Comparison of ENCODE assay signal across 7 cellular contexts in genomic region chr16:85752511-85753420, GRCh38. TPM values are rescaled to one million over a fixed set of nuclear protein-coding genes. Genes with fewer than 3 reads are reported as not detected.
DNase-seq lines count a peak whose midpoint lies in the region; ATAC-seq and TF ChIP-seq lines count a peak whose summit lies in the region.

No MANE protein-coding gene starts in this region.

- H3K9me3 ChIP-seq in OCI-LY1 (ENCODE audit: low read length) = no peaks in the 10 kb centered on the region

- 0 out of 2 replicates have a peak, but pooled peaks cover under 1% of the 10 kb centered on the region for H3F3A ChIP-seq in OCI-LY1 (ENCODE audit: insufficient read depth, low read length)

- H3K4me1 ChIP-seq in OCI-LY1 (ENCODE audit: insufficient read depth, low read length, severe bottlenecking) (peaks cover 73% of the 10 kb centered on the region), foreskin keratinocyte (peaks cover 40% of the 10 kb centered on the region)

- peak overlapping the region; percentile 16 for H3K4me3 Mint-ChIP-seq in stimulated activated memory B cell treated with anti-CD40 and anti-IgM and Interleukin-4, amounts not matched to agents 10 μg/mL and 1 μg/mL and 100 μg/mL, for 72 hours

- H3K36me3 Mint-ChIP-seq in stimulated activated memory B cell treated with anti-CD40 and anti-IgM and Interleukin-4, amounts not matched to agents 10 μg/mL and 1 μg/mL and 100 μg/mL, for 72 hours = no peaks in the 10 kb centered on the region

- ATAC-seq in foreskin keratinocyte (peak; percentile 36), HG03097 (IDR thresholded peaks at IDR 0.05; ENCODE audit: low FRiP score, unreplicated experiment) (no peak)
- no peak for ATAC-seq in stimulated activated memory B cell treated with anti-CD40 and anti-IgM and Interleukin-4, amounts not matched to agents 10 μg/mL and 1 μg/mL and 100 μg/mL, for 72 hours

- H3K4me1 Mint-ChIP-seq in stimulated activated memory B cell treated with anti-CD40 and anti-IgM and Interleukin-4, amounts not matched to agents 10 μg/mL and 1 μg/mL and 100 μg/mL, for 72 hours = peaks cover 86% of the 10 kb centered on the region

- no peaks in the 10 kb centered on the region for H3K27me3 Mint-ChIP-seq in stimulated activated memory B cell treated with anti-CD40 and anti-IgM and Interleukin-4, amounts not matched to agents 10 μg/mL and 1 μg/mL and 100 μg/mL, for 72 hours

- no peaks in the 10 kb centered on the region for H3K36me3 ChIP-seq in H7 (replicated peaks; ENCODE audit: control insufficient read depth, insufficient read depth, low read length)
- H3K36me3 ChIP-seq in OCI-LY1 (ENCODE audit: insufficient read depth, low read length) = no peaks in the 10 kb centered on the region

- no peaks in the 10 kb centered on the region for H4K20me1 ChIP-seq in OCI-LY1 (ENCODE audit: insufficient read depth, low read length)

- peaks cover 20% of the 10 kb centered on the region for H3K27me3 ChIP-seq in H7 (ENCODE audit: control insufficient read depth, insufficient read depth, low read length)
- H3K27me3 ChIP-seq in OCI-LY1 (ENCODE audit: insufficient read depth, low read length) = peaks cover 9% of the 10 kb centered on the region; the same call in 1 of the 2 replicates
- no peaks in the 10 kb centered on the region for H3K27me3 ChIP-seq in foreskin keratinocyte

- H3K27ac Mint-ChIP-seq in stimulated activated memory B cell treated with anti-CD40 and anti-IgM and Interleukin-4, amounts not matched to agents 10 μg/mL and 1 μg/mL and 100 μg/mL, for 72 hours = peak overlapping the region; percentile 94

- DNase-seq in H7 (peak; percentile 86), foreskin keratinocyte (peak in 1 of 2 donors; percentile 72), epidermal melanocyte (ENCODE audit: insufficient read length, low spot score) (no peak)
- DNase-seq in stimulated activated CD4-positive, alpha-beta T cell treated with anti-CD3 and anti-CD28 coated beads, Interleukin-2, amount 100 ng/mL, for 48 hours = no peak

- H3K79me2 ChIP-seq in OCI-LY1 (ENCODE audit: insufficient read depth, low read length) = no peaks in the 10 kb centered on the region

- H3K4me3 ChIP-seq in H7 (ENCODE audit: insufficient read depth, low read depth, low read length) (no peak overlapping the region), OCI-LY1 (ENCODE audit: low read depth, low read length, poor library complexity, severe bottlenecking) (no peak overlapping the region)

- H3K4me2 ChIP-seq in OCI-LY1 (ENCODE audit: low read length) = peak overlapping the region; percentile 18

- no peaks in the 10 kb centered on the region for H3K9me3 Mint-ChIP-seq in stimulated activated memory B cell treated with anti-CD40 and anti-IgM and Interleukin-4, amounts not matched to agents 10 μg/mL and 1 μg/mL and 100 μg/mL, for 72 hours

- H3K27ac ChIP-seq in OCI-LY1 (ENCODE audit: low read depth, low read length, poor library complexity, severe bottlenecking) (peak overlapping the region; percentile 35), foreskin keratinocyte (no peak overlapping the region)

- H3K9me2 ChIP-seq in OCI-LY1 (ENCODE audit: low read depth, low read length) = no peaks in the 10 kb centered on the region

- TF ChIP-seq CTCF in OCI-LY1 (IDR thresholded peaks at IDR 0.05; ENCODE audit: low read length) (peak; percentile 40; the same call in 1 of the 2 replicates), foreskin keratinocyte (conservative IDR thresholded peaks at IDR 0.05) (peak; percentile 58)

- no peak overlapping the region for H2AFZ ChIP-seq in OCI-LY1 (ENCODE audit: low read length)

- H3K9ac ChIP-seq in OCI-LY1 (ENCODE audit: low read length) = no peak overlapping the region

RNA-seq across cellular contexts. Expression of gene C16orf74, which starts 1.9 kb away (rescaled TPM):
- 4.1 and 7.2 TPM in 2 replicates for total RNA-seq in H7 (2014; rRNA removed; shearing (Covaris generic))
- 91.8 and 94.7 TPM in 2 replicates for total RNA-seq in foreskin keratinocyte
- 145 and 164 TPM in 2 replicates for polyA plus RNA-seq in foreskin keratinocyte

RNA-seq across cellular contexts. Expression of gene EMC8, which starts 46.6 kb away (rescaled TPM):
- total RNA-seq in H7 (2014; rRNA removed; shearing (Covaris generic)) = 93.3 and 101 TPM in 2 replicates
- 41.7 and 42.9 TPM in 2 replicates for total RNA-seq in foreskin keratinocyte
- 45.3 and 46.4 TPM in 2 replicates for polyA plus RNA-seq in foreskin keratinocyte

RNA-seq across cellular contexts. Expression of gene COX4I1, which starts 46.7 kb away (rescaled TPM):
- total RNA-seq in H7 (2014; rRNA removed; shearing (Covaris generic)) = 638 and 696 TPM in 2 replicates
- 545 and 564 TPM in 2 replicates for total RNA-seq in foreskin keratinocyte
- 864 and 916 TPM in 2 replicates for polyA plus RNA-seq in foreskin keratinocyte

Comparison
In these comparisons a context has a peak if more than half of its experiments do, and no peak if none do; other contexts are left out.
1. RNA of gene C16orf74, which starts 1.9 kb away (total RNA-seq): 91.8 to 94.7 TPM in foreskin keratinocyte; 4.1 to 7.2 TPM in H7; every median in the first group is over 10 times any median in the second.